Comparison of ENCODE assay signal across 9 cellular contexts in genomic region chrX:155048997-155049619, GRCh38. TPM values are rescaled to one million over a fixed set of nuclear protein-coding genes. Genes with fewer than 3 reads are reported as not detected.
DNase-seq lines count a peak whose midpoint lies in the region; ATAC-seq lines count a peak whose summit lies in the region.
"Had no signal": no experiment of that assay in that cellular context is flagged by ENCODE, and none has a peak within 500 bp of the region (broad histone marks: within the 10 kb centered on the region; RNA-seq: fewer than 3 reads in every experiment).

No MANE protein-coding gene starts in this region.

- H3K27me3 Mint-ChIP-seq in CD4-positive, CD25-positive, alpha-beta regulatory T cell = no peaks in the 10 kb centered on the region

- peak; percentile 18 to 60 (median 34) for DNase-seq in CD4-positive, CD25-positive, alpha-beta regulatory T cell
- DNase-seq in H7 (peak; percentile 46), SJCRH30 (peak; percentile 49 to 56), astrocyte of the hippocampus (ENCODE audit: low read depth, low spot score) (peak; percentile 50), islet precursor cell (peak; percentile 77), NK-92 (lab: John Stamatoyannopoulos, UW; ENCODE audit: unreplicated experiment) (no peak)
- peak; percentile 2 to 54 (median 41) for DNase-seq in stimulated activated naive CD4-positive, alpha-beta T cell (lab: John Stamatoyannopoulos, UW)

- no peak for ATAC-seq in CD4-positive, CD25-positive, alpha-beta regulatory T cell (ENCODE audit: low read depth in 2 of 2)
- ATAC-seq in HG02885 (IDR thresholded peaks at IDR 0.05; ENCODE audit: poor library complexity, unreplicated experiment) = no peak

- no peak overlapping the region for H3K4me3 ChIP-seq in CD4-positive, CD25-positive, alpha-beta regulatory T cell (ENCODE audit: low read depth, low read length)
- H3K4me3 ChIP-seq in H7 (ENCODE audit: insufficient read depth, low read depth, low read length) (no peak overlapping the region), SJCRH30 (no peak overlapping the region)
- H3K4me3 ChIP-seq: skin epidermis had no signal

- H3K27me3 ChIP-seq in CD4-positive, CD25-positive, alpha-beta regulatory T cell (ENCODE audit: control insufficient read depth, insufficient read depth, low read length) = no peaks in the 10 kb centered on the region
- H3K27me3 ChIP-seq in H7 (ENCODE audit: control insufficient read depth, insufficient read depth, low read length) = no peaks in the 10 kb centered on the region
- H3K27me3 ChIP-seq in SJCRH30 = no peaks in the 10 kb centered on the region

- no peak overlapping the region for H3K27ac ChIP-seq in CD4-positive, CD25-positive, alpha-beta regulatory T cell (ENCODE audit: insufficient read depth, low read length, poor library complexity, severe bottlenecking)
- H3K27ac ChIP-seq in SJCRH30 = no peak overlapping the region
- H3K27ac ChIP-seq: skin epidermis had no signal

- H3K9me3 Mint-ChIP-seq in CD4-positive, CD25-positive, alpha-beta regulatory T cell = no peaks in the 10 kb centered on the region

- no peaks in the 10 kb centered on the region for H3K4me1 ChIP-seq in CD4-positive, CD25-positive, alpha-beta regulatory T cell (ENCODE audit: control insufficient read depth, insufficient read depth, low read length, poor library complexity, severe bottlenecking)
- H3K4me1 ChIP-seq in SJCRH30 = no peaks in the 10 kb centered on the region

- H3K4me1 Mint-ChIP-seq in CD4-positive, CD25-positive, alpha-beta regulatory T cell = peaks cover 0 to 14% (median 8%) of the 10 kb centered on the region in 4 donors

- peaks cover 16% of the 10 kb centered on the region for H3K36me3 ChIP-seq in CD4-positive, CD25-positive, alpha-beta regulatory T cell (ENCODE audit: control insufficient read depth, insufficient read depth, low read length)
- no peaks in the 10 kb centered on the region for H3K36me3 ChIP-seq in H7 (replicated peaks; ENCODE audit: control insufficient read depth, insufficient read depth, low read length)
- H3K36me3 ChIP-seq in SJCRH30 = no peaks in the 10 kb centered on the region

- H3K36me3 Mint-ChIP-seq in CD4-positive, CD25-positive, alpha-beta regulatory T cell = peaks cover 12% of the 10 kb centered on the region

- peak overlapping the region in 1 of 3 donors; percentile 1 for H3K27ac Mint-ChIP-seq in CD4-positive, CD25-positive, alpha-beta regulatory T cell

- H3K4me3 Mint-ChIP-seq in CD4-positive, CD25-positive, alpha-beta regulatory T cell = no peak overlapping the region

- no peaks in the 10 kb centered on the region for H3K9me3 ChIP-seq in CD4-positive, CD25-positive, alpha-beta regulatory T cell (ENCODE audit: control insufficient read depth in 2 of 2, low read length in 2 of 2)
- no peaks in the 10 kb centered on the region for H3K9me3 ChIP-seq in SJCRH30 (replicated peaks)

RNA-seq across cellular contexts. Expression of gene CMC4, which starts 21.8 kb away (rescaled TPM):
- total RNA-seq in CD4-positive, CD25-positive, alpha-beta regulatory T cell = 3.7 TPM
- 10 to 100 TPM; 17.8 to 22.9 (median 20.5) TPM for polyA plus RNA-seq in CD4-positive, CD25-positive, alpha-beta regulatory T cell
- 10.0 and 13.4 TPM in 2 replicates for total RNA-seq in H7 (2014; rRNA removed; shearing (Covaris generic))
- total RNA-seq in SJCRH30 (2014; rRNA removed; shearing (Covaris generic)) = 12.3 and 18.7 TPM in 2 replicates

RNA-seq across cellular contexts. Expression of gene MTCP1, which starts 21.8 kb away (rescaled TPM):
- total RNA-seq in CD4-positive, CD25-positive, alpha-beta regulatory T cell = 16.1 TPM
- polyA plus RNA-seq in CD4-positive, CD25-positive, alpha-beta regulatory T cell = 10 to 100 TPM; 23.5 to 30.6 (median 25.7) TPM
- 5.9 and 9.3 TPM in 2 replicates for total RNA-seq in H7 (2014; rRNA removed; shearing (Covaris generic))
- 21.1 and 25.0 TPM in 2 replicates for total RNA-seq in SJCRH30 (2014; rRNA removed; shearing (Covaris generic))

RNA-seq across cellular contexts. Expression of gene BRCC3, which starts 22.2 kb away (rescaled TPM):
- total RNA-seq in CD4-positive, CD25-positive, alpha-beta regulatory T cell = 13.7 TPM
- polyA plus RNA-seq in CD4-positive, CD25-positive, alpha-beta regulatory T cell = 10 to 100 TPM; 22.3 to 26.8 (median 25.0) TPM
- total RNA-seq in H7 (2014; rRNA removed; shearing (Covaris generic)) = 7.9 and 9.9 TPM in 2 replicates
- total RNA-seq in SJCRH30 (2014; rRNA removed; shearing (Covaris generic)) = 16.6 and 17.5 TPM in 2 replicates

RNA-seq across cellular contexts. Expression of gene FUNDC2, which starts 22.5 kb away (rescaled TPM):
- total RNA-seq in CD4-positive, CD25-positive, alpha-beta regulatory T cell = 36.9 TPM
- 100 to 1,000 TPM; 165 to 185 (median 174) TPM for polyA plus RNA-seq in CD4-positive, CD25-positive, alpha-beta regulatory T cell
- total RNA-seq in H7 (2014; rRNA removed; shearing (Covaris generic)) = 50.0 and 56.0 TPM in 2 replicates
- 94.2 and 97.0 TPM in 2 replicates for total RNA-seq in SJCRH30 (2014; rRNA removed; shearing (Covaris generic))

RNA-seq across cellular contexts. Expression of gene F8, which starts 26.6 kb away (rescaled TPM):
- total RNA-seq in CD4-positive, CD25-positive, alpha-beta regulatory T cell = 0.89 TPM
- polyA plus RNA-seq in CD4-positive, CD25-positive, alpha-beta regulatory T cell = 1 to 10 TPM; 4.1 to 7.3 (median 4.5) TPM
- total RNA-seq in H7 (2014; rRNA removed; shearing (Covaris generic)) = 1.4 and 2.1 TPM in 2 replicates
- total RNA-seq in SJCRH30 (2014; rRNA removed; shearing (Covaris generic)) = 0.23 and 0.42 TPM in 2 replicates
